24 cellular contexts compared by ENCODE assay signal in the genomic region with DNA sequence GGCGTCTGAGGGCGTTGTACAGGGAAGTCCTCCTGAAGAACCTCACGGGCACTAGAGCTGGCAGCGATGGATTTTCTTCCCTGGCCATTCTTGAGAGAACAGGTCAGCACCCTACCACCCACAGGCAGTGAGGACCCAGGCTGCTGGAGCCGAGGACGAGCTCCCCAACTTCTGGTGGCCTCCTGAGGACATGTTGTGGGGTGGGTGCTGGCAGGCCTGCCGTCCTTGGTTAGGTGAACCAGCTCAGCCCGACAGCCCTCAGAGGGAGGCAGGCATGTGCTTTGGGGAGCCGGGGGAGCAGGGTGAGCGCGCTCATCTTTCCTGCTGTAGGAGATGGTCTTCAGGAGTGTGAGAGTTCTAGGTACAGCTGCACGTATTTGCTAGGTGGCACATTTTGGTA. TPM values are rescaled to one million over a fixed set of nuclear protein-coding genes. Genes with fewer than 3 reads are reported as not detected.
DNase-seq lines count a peak whose midpoint lies in the region; ATAC-seq and TF ChIP-seq lines count a peak whose summit lies in the region.
"Had no signal": no experiment of that assay in that cellular context is flagged by ENCODE, and none has a peak within 500 bp of the region (broad histone marks: within the 10 kb centered on the region; RNA-seq: fewer than 3 reads in every experiment).

No MANE protein-coding gene starts in this region.

- H3K27ac Mint-ChIP-seq in chondrocyte (ENCODE audit: unreplicated experiment) = no peak overlapping the region
- H3K27ac Mint-ChIP-seq: CD4-positive, alpha-beta T cell had no signal

- no peaks in the 10 kb centered on the region for H3K27me3 ChIP-seq in prostate gland (replicated peaks; ENCODE audit: insufficient read depth)
- H3K27me3 ChIP-seq: BLaER1 treated with 17β-estradiol and CSF1 and Interleukin-3, amounts not matched to agents 10 nM and 100 nM; SJCRH30 had no signal

- TF ChIP-seq CTCF in RWPE1 (conservative IDR thresholded peaks at IDR 0.05; ENCODE audit: low read depth) (no peak), chondrocyte (IDR thresholded peaks at IDR 0.05) (no peak), prostate gland (IDR thresholded peaks at IDR 0.05) (no peak)

- no peak overlapping the region for H3K4me3 Mint-ChIP-seq in chondrocyte (ENCODE audit: unreplicated experiment)
- H3K4me3 Mint-ChIP-seq: CD4-positive, alpha-beta T cell had no signal

- CTCF ChIA-PET in RWPE1 (lab: Yijun Ruan, JAX) = interaction anchor here (1.2 kb wide), 1 partner anchor 110 kb away, joined by 6 read pairs; no protein-coding TSS in a partner anchor

- H3K4me3 ChIP-seq in prostate gland = no peak overlapping the region
- H3K4me3 ChIP-seq: A549; BLaER1 treated with 17β-estradiol and CSF1 and Interleukin-3, amounts not matched to agents 10 nM and 100 nM; SJCRH30 had no signal

- H3K36me3 ChIP-seq in prostate gland = peaks cover 0 to 3% of the 10 kb centered on the region in 2 donors

- H3K27ac ChIP-seq in RWPE1 = peak overlapping the region; percentile 26
- H3K27ac ChIP-seq in prostate gland = peak overlapping the region; percentile 3 to 79
- peak overlapping the region; percentile 77 for H3K27ac ChIP-seq in temporal lobe (ENCODE audit: low read depth, low read length)
- H3K27ac ChIP-seq: A549; BLaER1 treated with 17β-estradiol and CSF1 and Interleukin-3, amounts not matched to agents 10 nM and 100 nM; HL-60; SJCRH30 had no signal

- intact Hi-C loops in prostate gland (cut with DNase I) = no loop called here

- DNase-seq in RWPE1 (ENCODE audit: low spot score) = no peak
- DNase-seq in chondrocyte (ENCODE audit: low spot score) = peak; percentile 82
- DNase-seq in prostate gland (ENCODE audit: low spot score) = no peak
- DNase-seq in midbrain (lab: John Stamatoyannopoulos, UW) = no peak
- no peak for DNase-seq in NCI-H1048 (lab: John Stamatoyannopoulos, UW)
- DNase-seq: AML-193; Caco-2; CD4-positive, alpha-beta T cell; Karpas-422; NCI-H1092 treated with DMSO at 0.1 percent for 48 hours; NCI-H1436; NCI-H187; NCI-H2081 treated with DMSO at 0.1 percent for 48 hours; NCI-H2171 treated with DMSO at 0.1 percent for 48 hours; NCI-H446; NCI-H524 treated with DMSO at 0.1 percent for 48 hours; NCI-H774; SJCRH30 had no signal

- H3K9me3 Mint-ChIP-seq in chondrocyte (ENCODE audit: low read depth) = no peaks in the 10 kb centered on the region
- H3K9me3 Mint-ChIP-seq: CD4-positive, alpha-beta T cell had no signal

- ATAC-seq in GM18520 (IDR thresholded peaks at IDR 0.05; ENCODE audit: unreplicated experiment) = no peak
- ATAC-seq: A549, SK-N-SH treated with all-trans-retinoic acid at 6 μM for 48 hours had no signal

- peaks cover 2% of the 10 kb centered on the region for H3K27me3 Mint-ChIP-seq in chondrocyte (ENCODE audit: low read depth)
- H3K27me3 Mint-ChIP-seq: CD4-positive, alpha-beta T cell had no signal

- H3K4me1 Mint-ChIP-seq in chondrocyte (ENCODE audit: low read depth) = peaks cover 49% of the 10 kb centered on the region

- peaks cover 5% of the 10 kb centered on the region for H3K4me1 ChIP-seq in prostate gland (replicated peaks)
- H3K4me1 ChIP-seq: Caco-2 had no signal

- POLR2A ChIA-PET in RWPE1 (lab: Yijun Ruan, JAX; ENCODE audit: low non-redundant PET) = no interaction called here

- no peaks in the 10 kb centered on the region for H3K9me3 ChIP-seq in prostate gland
- H3K9me3 ChIP-seq: A549; BLaER1 treated with 17β-estradiol and CSF1 and Interleukin-3, amounts not matched to agents 10 nM and 100 nM; Caco-2; SJCRH30 had no signal

- H3K36me3 Mint-ChIP-seq in chondrocyte (ENCODE audit: low read depth) = peaks cover 23% of the 10 kb centered on the region

- TF ChIP-seq POLR2A in prostate gland (IDR thresholded peaks at IDR 0.05) = no peak

- 70% methylated on average over 12 of the region's 12 CpGs for WGBS in prostate gland

RNA-seq across cellular contexts. Expression of gene LYL1, which starts 15.4 kb away (rescaled TPM):
- total RNA-seq in chondrocyte = 0.38 to 0.47 TPM in 2 of 3 replicates, not detected in the other
- 10 to 100 TPM in 1 of 2 donors, 1 to 10 TPM in 1; 4.6 to 13.3 TPM for total RNA-seq in prostate gland
- 1.2 TPM for total RNA-seq in temporal lobe

RNA-seq across cellular contexts. Expression of gene TRMT1, which starts 29.2 kb away (rescaled TPM):
- 25.4 to 35.8 TPM (median 28.9 TPM) in 3 replicates for total RNA-seq in chondrocyte
- 10 to 100 TPM; 23.3 to 55.4 TPM for total RNA-seq in prostate gland
- 14.3 TPM for total RNA-seq in temporal lobe

RNA-seq across cellular contexts. Expression of gene NACC1, which starts 30.8 kb away (rescaled TPM):
- total RNA-seq in chondrocyte (45.2 to 49.5 TPM (median 47.3 TPM) in 3 replicates), prostate gland (10 to 100 TPM; 52.4 to 91.9 TPM), temporal lobe (11.6 TPM)

Comparison
In these comparisons a context has a peak if more than half of its experiments do, and no peak if none do; other contexts are left out.
1. H3K27ac ChIP-seq: peak in every context shown above with its lines; median percentile 77 in temporal lobe; 41 in prostate gland; 26 in RWPE1.